In genomic region chr4:83174844-83175414, GRCh38 we compare ENCODE assay signal across 16 cellular contexts.
DNase-seq lines count a peak whose midpoint lies in the region; ATAC-seq and TF ChIP-seq lines count a peak whose summit lies in the region.
"Had no signal": no experiment of that assay in that cellular context is flagged by ENCODE, and none has a peak within 500 bp of the region (broad histone marks: within the 10 kb centered on the region; RNA-seq: fewer than 3 reads in every experiment).

No MANE protein-coding gene starts in this region.

- H3K27me3 ChIP-seq in spleen (replicated peaks in 1 of 7) (no peaks in the 10 kb centered on the region), MG63 (no peaks in the 10 kb centered on the region)
- H3K27me3 ChIP-seq: ovary, transverse colon had no signal

- H3K27ac ChIP-seq in spleen = peak overlapping the region; percentile 37 to 82 (median 78)
- H3K27ac ChIP-seq: ovary, transverse colon, VCaP had no signal

- H3K9me3 ChIP-seq in spleen (no peaks in the 10 kb centered on the region), MG63 (no peaks in the 10 kb centered on the region)
- H3K9me3 ChIP-seq: ovary, transverse colon had no signal

- DNase-seq in NOMO-1 treated with DMSO at 0.1 percent for 48 hours (lab: John Stamatoyannopoulos, UW; ENCODE audit: unreplicated experiment) = peak; percentile 60
- no peak for DNase-seq in NOMO-1 treated with dmso at 0.1 percent for 144 hours (lab: John Stamatoyannopoulos, UW; ENCODE audit: unreplicated experiment)
- peak; percentile 89 for DNase-seq in spleen
- DNase-seq in NCI-H187 (lab: John Stamatoyannopoulos, UW) = no peak
- no peak for DNase-seq in MG63
- DNase-seq in hepatic stellate cell (ENCODE audit: low spot score) = no peak
- DNase-seq: DMS79; foreskin melanocyte; Kasumi-1; ovary; stimulated activated CD4-positive, alpha-beta T cell treated with anti-CD3 and anti-CD28 coated beads, Interleukin-4, amount 100 ng/mL, for 24 hours; transverse colon had no signal

- no peaks in the 10 kb centered on the region for H3K36me3 ChIP-seq in spleen
- H3K36me3 ChIP-seq in MG63 = no peaks in the 10 kb centered on the region
- H3K36me3 ChIP-seq: ovary, transverse colon had no signal

- intact Hi-C loops in spleen (cut with DNase I; ENCODE audit: low total_unique reads) = no loop called here

- no peak for TF ChIP-seq POLR2A in spleen (IDR thresholded peaks at IDR 0.05)

- ATAC-seq in GM21723 (IDR thresholded peaks at IDR 0.05; ENCODE audit: unreplicated experiment) (peak; percentile 70), HG03196 (IDR thresholded peaks at IDR 0.05; ENCODE audit: unreplicated experiment) (peak; percentile 66)
- ATAC-seq: left lobe of liver had no signal

- TF ChIP-seq CTCF in spleen (IDR thresholded peaks at IDR 0.05 in 8 of 11, conservative IDR thresholded peaks at IDR 0.05 in 3 of 11) = no peak

- H3K4me3 ChIP-seq in spleen = peak overlapping the region in 5 of 8 donors; percentile 13 to 56 (median 16)
- H3K4me3 ChIP-seq in MG63 = no peak overlapping the region
- H3K4me3 ChIP-seq: ovary, transverse colon had no signal

- 52 to 73% (median 57%) methylated on average over 4 of the region's 4 CpGs for WGBS in spleen, 5 donors

- peaks cover 0 to 57% (median 20%) of the 10 kb centered on the region in 6 donors for H3K4me1 ChIP-seq in spleen
- H3K4me1 ChIP-seq: transverse colon had no signal

Comparison
In these comparisons a context has a peak if more than half of its experiments do, and no peak if none do; other contexts are left out.
1. DNase-seq: peak in NOMO-1 treated with DMSO at 0.1 percent for 48 hours (single experiment) and spleen (single experiment); none in NOMO-1 treated with dmso at 0.1 percent for 144 hours (single experiment), NCI-H187 (0 of 2), MG63 (single experiment) and hepatic stellate cell (single experiment).